27 cellular contexts compared by ENCODE assay signal in the genomic region with DNA sequence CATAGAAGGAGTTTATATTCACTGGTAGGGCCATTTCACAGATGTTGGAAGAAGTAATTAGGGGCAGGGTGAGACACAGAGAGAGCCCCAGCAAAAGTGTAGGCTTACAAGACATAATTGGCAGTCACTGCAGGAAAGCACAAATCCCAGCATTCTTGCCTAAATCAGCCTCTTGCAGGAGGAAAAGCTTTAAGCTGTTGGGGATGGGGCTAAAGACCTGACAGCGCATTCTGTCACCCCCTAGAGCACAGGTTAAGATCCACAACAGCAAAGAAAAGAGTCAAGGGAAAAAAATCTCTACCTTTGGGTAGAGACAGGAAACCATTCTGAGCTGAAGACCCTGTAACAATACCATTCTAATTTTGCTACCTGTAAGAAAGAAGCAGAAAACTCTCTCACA.
"Had no signal": no experiment of that assay in that cellular context is flagged by ENCODE, and none has a peak within 500 bp of the region (broad histone marks: within the 10 kb centered on the region; RNA-seq: fewer than 3 reads in every experiment).

No MANE protein-coding gene starts in this region.

- H3K27me3 Mint-ChIP-seq: activated CD4-positive, alpha-beta memory T cell treated with anti-CD3 and anti-CD28 coated beads, Interleukin-2, amount 10 ng/mL, durations not matched to agents 7 days and 5 days; activated naive CD4-positive, alpha-beta T cell treated with anti-CD3 and anti-CD28 coated beads, Interleukin-2, amount 50 U/mL, for 24 hours; activated T-cell treated with anti-CD3 and anti-CD28 coated beads, Interleukin-2, amount 50 U/mL, for 24 hours; central memory CD8-positive, alpha-beta T cell had no signal

- H3K36me3 ChIP-seq: breast epithelium, right atrium auricular region, stomach, thyroid gland, upper lobe of right lung had no signal

- H3K4me1 ChIP-seq: breast epithelium, parathyroid adenoma, stomach, thyroid gland, upper lobe of right lung had no signal

- H3K9me3 ChIP-seq: breast epithelium, right atrium auricular region, stomach, thyroid gland, upper lobe of right lung had no signal

- H3K9ac ChIP-seq: parathyroid adenoma had no signal

- H2AFZ ChIP-seq: parathyroid adenoma had no signal

- H3K4me3 Mint-ChIP-seq: activated CD4-positive, alpha-beta memory T cell treated with anti-CD3 and anti-CD28 coated beads, Interleukin-2, amount 10 ng/mL, durations not matched to agents 7 days and 5 days; activated naive CD4-positive, alpha-beta T cell treated with anti-CD3 and anti-CD28 coated beads, Interleukin-2, amount 50 U/mL, for 24 hours; activated naive CD8-positive, alpha-beta T cell treated with anti-CD3 and anti-CD28 coated beads, Interleukin-2, amount 50 U/mL, for 24 hours; activated T-cell treated with anti-CD3 and anti-CD28 coated beads, Interleukin-2, amount 50 U/mL, for 24 hours; central memory CD8-positive, alpha-beta T cell; dendritic cell treated with granulocyte-macrophage colony-stimulating factor and Interleukin-4, amounts not matched to agents 40 ng/mL and 50 ng/mL, for 4 days; neural crest cell; stimulated activated naive B cell treated with anti-CD40 and anti-IgM and Interleukin-4, amounts not matched to agents 10 μg/mL and 1 μg/mL and 100 μg/mL, for 72 hours had no signal

- H3K27ac Mint-ChIP-seq: activated CD4-positive, alpha-beta memory T cell treated with anti-CD3 and anti-CD28 coated beads, Interleukin-2, amount 10 ng/mL, durations not matched to agents 7 days and 5 days; activated naive CD4-positive, alpha-beta T cell treated with anti-CD3 and anti-CD28 coated beads, Interleukin-2, amount 50 U/mL, for 24 hours; activated naive CD8-positive, alpha-beta T cell treated with anti-CD3 and anti-CD28 coated beads, Interleukin-2, amount 50 U/mL, for 24 hours; activated T-cell treated with anti-CD3 and anti-CD28 coated beads, Interleukin-2, amount 50 U/mL, for 24 hours; dendritic cell treated with granulocyte-macrophage colony-stimulating factor and Interleukin-4, amounts not matched to agents 40 ng/mL and 50 ng/mL, for 4 days; naive thymus-derived CD8-positive, alpha-beta T cell; stimulated activated naive B cell treated with anti-CD40 and anti-IgM and Interleukin-4, amounts not matched to agents 10 μg/mL and 1 μg/mL and 100 μg/mL, for 72 hours had no signal

- ATAC-seq: activated CD4-positive, CD25-positive, alpha-beta regulatory T cell treated with anti-CD3 and anti-CD28 coated beads, Interleukin-2, amount 50 U/mL, for 24 hours; activated naive CD8-positive, alpha-beta T cell treated with anti-CD3 and anti-CD28 coated beads, Interleukin-2, amount 50 U/mL, for 24 hours; naive thymus-derived CD8-positive, alpha-beta T cell; stimulated activated naive B cell treated with anti-CD40 and anti-IgM and Interleukin-4, amounts not matched to agents 10 μg/mL and 1 μg/mL and 100 μg/mL, for 72 hours; upper lobe of right lung had no signal

- H3K4me3 ChIP-seq: breast epithelium, right atrium auricular region, smooth muscle cell, stomach, thyroid gland, upper lobe of right lung had no signal

- H3K36me3 Mint-ChIP-seq: activated naive CD4-positive, alpha-beta T cell treated with anti-CD3 and anti-CD28 coated beads, Interleukin-2, amount 50 U/mL, for 24 hours; naive thymus-derived CD8-positive, alpha-beta T cell; stimulated activated naive B cell treated with anti-CD40 and anti-IgM and Interleukin-4, amounts not matched to agents 10 μg/mL and 1 μg/mL and 100 μg/mL, for 72 hours had no signal

- H3K4me2 ChIP-seq: smooth muscle cell had no signal

- H3K27ac ChIP-seq: breast epithelium, epithelial cell of prostate, parathyroid adenoma, right atrium auricular region, stomach, thyroid gland, upper lobe of right lung, VCaP had no signal

- H3K27me3 ChIP-seq: breast epithelium, right atrium auricular region, stomach, thyroid gland, upper lobe of right lung had no signal

- H3K9me3 Mint-ChIP-seq: activated CD4-positive, alpha-beta memory T cell treated with anti-CD3 and anti-CD28 coated beads, Interleukin-2, amount 10 ng/mL, durations not matched to agents 7 days and 5 days; activated naive CD4-positive, alpha-beta T cell treated with anti-CD3 and anti-CD28 coated beads, Interleukin-2, amount 50 U/mL, for 24 hours; activated naive CD8-positive, alpha-beta T cell treated with anti-CD3 and anti-CD28 coated beads, Interleukin-2, amount 50 U/mL, for 24 hours; activated T-cell treated with anti-CD3 and anti-CD28 coated beads, Interleukin-2, amount 50 U/mL, for 24 hours; central memory CD8-positive, alpha-beta T cell; dendritic cell treated with granulocyte-macrophage colony-stimulating factor and Interleukin-4, amounts not matched to agents 40 ng/mL and 50 ng/mL, for 4 days; naive thymus-derived CD8-positive, alpha-beta T cell; neural crest cell; stimulated activated naive B cell treated with anti-CD40 and anti-IgM and Interleukin-4, amounts not matched to agents 10 μg/mL and 1 μg/mL and 100 μg/mL, for 72 hours had no signal

- H3K79me2 ChIP-seq: parathyroid adenoma had no signal

- DNase-seq: activated CD4-positive, alpha-beta memory T cell treated with anti-CD3 and anti-CD28 coated beads, Interleukin-2, amount 10 ng/mL, durations not matched to agents 7 days and 5 days; activated CD4-positive, alpha-beta T cell treated with anti-CD3 and anti-CD28 coated beads for 48 hours; activated CD8-positive, alpha-beta memory T cell treated with anti-CD3 and anti-CD28 coated beads, Interleukin-2, amount 50 U/mL, for 48 hours; activated gamma-delta T cell; activated naive CD8-positive, alpha-beta T cell treated with anti-CD3 and anti-CD28 coated beads, Interleukin-2, amount 50 U/mL, for 24 hours; activated T-cell treated with anti-CD3 and anti-CD28 coated beads, Interleukin-2, amount 50 U/mL, for 24 hours; amygdala; naive thymus-derived CD8-positive, alpha-beta T cell; occipital lobe; stimulated activated CD4-positive, alpha-beta T cell treated with anti-CD3 and anti-CD28 coated beads, Interleukin-1b, Interleukin-23, amount 100 ng/mL, for 48 hours; stimulated activated CD4-positive, alpha-beta T cell treated with anti-CD3 and anti-CD28 coated beads, Interleukin-4, amount 100 ng/mL, for 4 hours; stimulated activated CD8-positive, alpha-beta memory T cell treated with anti-CD3 and anti-CD28 coated beads, Interleukin-4, amount 100 ng/mL, for 48 hours; stimulated activated naive B cell treated with anti-CD40 and anti-IgM and Interleukin-4, amounts not matched to agents 10 μg/mL and 1 μg/mL and 100 μg/mL, for 72 hours; stomach; thyroid gland; upper lobe of right lung had no signal
